ENCODE assay signal across 12 cellular contexts in genomic region chr17:48240562-48241130, GRCh38.
DNase-seq lines count a peak whose midpoint lies in the region; ATAC-seq and TF ChIP-seq lines count a peak whose summit lies in the region.
"Had no signal": no experiment of that assay in that cellular context is flagged by ENCODE, and none has a peak within 500 bp of the region (broad histone marks: within the 10 kb centered on the region; RNA-seq: fewer than 3 reads in every experiment).

No MANE protein-coding gene starts in this region.

- H3K9ac ChIP-seq in SK-N-SH (no peak overlapping the region), HUES6 (ENCODE audit: low read length) (peak overlapping the region; percentile 24), mammary epithelial cell (ENCODE audit: insufficient read depth, low read length) (no peak overlapping the region)

- H3K27ac Mint-ChIP-seq in osteocyte (ENCODE audit: unreplicated experiment) = no peak overlapping the region
- H3K27ac Mint-ChIP-seq: memory B cell had no signal

- TF ChIP-seq CTCF in SK-N-SH (IDR thresholded peaks at IDR 0.05) (no peak), mammary epithelial cell (conservative IDR thresholded peaks at IDR 0.05 in 1 of 2, IDR thresholded peaks at IDR 0.05 in 1 of 2; ENCODE audit: extremely low read depth in 1 of 2, insufficient read depth in 1 of 2, low read depth in 1 of 2, low read length in 2 of 2) (no peak), osteocyte (IDR thresholded peaks at IDR 0.05) (no peak)

- peaks cover 23% of the 10 kb centered on the region for H3K4me1 Mint-ChIP-seq in osteocyte (ENCODE audit: unreplicated experiment)

- H3K79me2 ChIP-seq in SK-N-SH (ENCODE audit: insufficient read depth) (no peaks in the 10 kb centered on the region), mammary epithelial cell (ENCODE audit: insufficient read depth, low read length) (no peaks in the 10 kb centered on the region)

- peak overlapping the region; percentile 37 for H2AFZ ChIP-seq in SK-N-SH (ENCODE audit: low read depth)
- H2AFZ ChIP-seq in mammary epithelial cell (ENCODE audit: low read depth, low read length) = peak overlapping the region; percentile 72

- H3K36me3 ChIP-seq in SK-N-SH (replicated peaks in 1 of 2; ENCODE audit: control insufficient read depth in 1 of 2, insufficient read depth in 2 of 2, low read length in 1 of 2) (no peaks in the 10 kb centered on the region), HUES6 (ENCODE audit: control insufficient read depth, insufficient read depth, low read length) (no peaks in the 10 kb centered on the region), mammary epithelial cell (ENCODE audit: insufficient read depth, low read length) (no peaks in the 10 kb centered on the region)

- no TSS peak for BruUV-seq in mammary epithelial cell (replicated peaks; lab: Mats Ljungman, UMichigan)

- WGBS in SK-N-SH (ENCODE audit: low lambda C conversion rate) = 16% methylated on average over 2 of the region's 2 CpGs
- 12% methylated on average over 2 of the region's 2 CpGs for WGBS in mammary epithelial cell (ENCODE audit: low coverage, missing lambda C conversion rate)

- H3K27ac ChIP-seq in SK-N-SH (ENCODE audit: low read depth in 2 of 2, low read length in 1 of 2) (no peak overlapping the region; a peak in 1 of 4 replicates), HUES6 (ENCODE audit: low read depth, low read length) (peak overlapping the region; percentile 43; the same call in 1 of the 2 replicates), mammary epithelial cell (ENCODE audit: insufficient read depth, low read depth, low read length) (peak overlapping the region; percentile 38)
- H3K27ac ChIP-seq: 22Rv1 had no signal

- peaks cover 6 to 35% of the 10 kb centered on the region in 2 experiments; a peak in 3 of 4 replicates for H3K4me1 ChIP-seq in SK-N-SH (ENCODE audit: control insufficient read depth in 1 of 2, insufficient read depth in 2 of 2, low read depth in 1 of 2, low read length in 1 of 2)
- H3K4me1 ChIP-seq in HUES6 (ENCODE audit: control insufficient read depth, insufficient read depth, low read length) = peaks cover 43% of the 10 kb centered on the region
- H3K4me1 ChIP-seq in mammary epithelial cell (ENCODE audit: insufficient read depth, low read length) = peaks cover 53% of the 10 kb centered on the region

- DNase-seq in SK-N-SH = no peak
- DNase-seq in mammary epithelial cell = peak; percentile 42
- DNase-seq in renal cortical epithelial cell (ENCODE audit: low read depth) = peak; percentile 75
- no peak for DNase-seq in osteocyte (ENCODE audit: extremely low spot score, unreplicated experiment)
- DNase-seq in NCI-H345 treated with DMSO at 0.1 percent for 48 hours (lab: John Stamatoyannopoulos, UW; ENCODE audit: unreplicated experiment) = no peak
- no peak for DNase-seq in activated gamma-delta T cell treated with Interleukin-2 at 50 U/mL for 16 hours
- DNase-seq: anterior cingulate cortex, NCI-H774 had no signal

- in situ Hi-C loops in mammary epithelial cell (cut with MboI; ENCODE audit: low sequenced_read_pairs in 2 of 2) = no loop called here

- no peaks in the 10 kb centered on the region for H3K9me2 ChIP-seq in SK-N-SH

- ATAC-seq in SK-N-SH treated with all-trans-retinoic acid at 6 μM for 48 hours = no peak

- TF ChIP-seq RAD21 in SK-N-SH (IDR thresholded peaks at IDR 0.05; ENCODE audit: low read length) = no peak

- no peak overlapping the region for H3K4me3 Mint-ChIP-seq in osteocyte (ENCODE audit: unreplicated experiment)
- H3K4me3 Mint-ChIP-seq: memory B cell had no signal

- no peak for TF ChIP-seq EP300 in SK-N-SH (IDR thresholded peaks at IDR 0.05; ENCODE audit: borderline replicate concordance in 1 of 2, low read depth in 1 of 2, low read length in 1 of 2)

- peaks cover 30% of the 10 kb centered on the region for H3K27me3 Mint-ChIP-seq in osteocyte (ENCODE audit: unreplicated experiment)

- H4K20me1 ChIP-seq in SK-N-SH (ENCODE audit: insufficient read depth) (no peaks in the 10 kb centered on the region), mammary epithelial cell (ENCODE audit: insufficient read depth, low read length) (no peaks in the 10 kb centered on the region)

- H3K4me3 ChIP-seq in SK-N-SH (ENCODE audit: low read depth in 2 of 2, low read length in 1 of 2) = no peak overlapping the region
- H3K4me3 ChIP-seq in HUES6 (ENCODE audit: low read depth, low read length) = no peak overlapping the region
- no peak overlapping the region for H3K4me3 ChIP-seq in mammary epithelial cell (replicated peaks in 1 of 3; ENCODE audit: insufficient read depth in 1 of 3, low read depth in 2 of 3, low read length in 3 of 3)

- H3K4me2 ChIP-seq in SK-N-SH = peak overlapping the region; percentile 43
- H3K4me2 ChIP-seq in mammary epithelial cell (ENCODE audit: insufficient read depth, low read depth, low read length) = peak overlapping the region; percentile 65

- CTCF ChIA-PET in SK-N-SH (lab: Yijun Ruan, JAX) (interaction anchor here (0.6 to 2.4 kb wide), 5 partner anchors 9 to 185 kb away, joined by 3 to 7 read pairs (median 3); no protein-coding TSS in a partner anchor), mammary epithelial cell (lab: Charles Lee; ENCODE audit: low non-redundant PET) (interaction anchor here (0.7 kb wide), 1 partner anchor 199 kb away, joined by 5 read pairs; no protein-coding TSS in a partner anchor)

- POLR2A ChIA-PET in SK-N-SH (lab: Yijun Ruan, JAX) = no interaction called here

- H3K27me3 ChIP-seq in SK-N-SH (ENCODE audit: insufficient read depth) (peaks cover 11% of the 10 kb centered on the region), HUES6 (ENCODE audit: control insufficient read depth, insufficient read depth, low read length) (no peaks in the 10 kb centered on the region), mammary epithelial cell (ENCODE audit: insufficient read depth, low read length) (no peaks in the 10 kb centered on the region)

- dilution Hi-C loops in mammary epithelial cell (cut with HindIII; ENCODE audit: low sequenced_read_pairs) = loop anchor here (10.0 kb wide), 1 partner anchor 524 kb away; no protein-coding TSS in a partner anchor

- peaks cover 14% of the 10 kb centered on the region for H3F3A ChIP-seq in SK-N-SH (replicated peaks; ENCODE audit: insufficient read depth)

- no peaks in the 10 kb centered on the region for H3K9me3 Mint-ChIP-seq in osteocyte (ENCODE audit: unreplicated experiment)
- H3K9me3 Mint-ChIP-seq: memory B cell had no signal

- no peaks in the 10 kb centered on the region for H3K9me3 ChIP-seq in SK-N-SH
- no peaks in the 10 kb centered on the region for H3K9me3 ChIP-seq in HUES6 (ENCODE audit: control insufficient read depth, insufficient read depth, low read depth, low read length)
- H3K9me3 ChIP-seq in mammary epithelial cell (replicated peaks; ENCODE audit: insufficient read depth, low read length) = no peaks in the 10 kb centered on the region

- intact Hi-C loops in mammary epithelial cell (cut with micrococcal nuclease) = no loop called here

- no peaks in the 10 kb centered on the region for H3K36me3 Mint-ChIP-seq in osteocyte (ENCODE audit: unreplicated experiment)

TF ChIP-seq in SK-N-SH, 30 proteins besides CTCF, POLR2A, EP300 and RAD21:
- TF ChIP-seq ELF1 (IDR thresholded peaks at IDR 0.05) = no peak
- TF ChIP-seq EZH2phosphoT487 (IDR thresholded peaks at IDR 0.05; ENCODE audit: borderline replicate concordance, low read depth) = no peak
- no peak for TF ChIP-seq MEF2A (IDR thresholded peaks at IDR 0.05; ENCODE audit: borderline replicate concordance, low read depth)
- TF ChIP-seq RFX5 (IDR thresholded peaks at IDR 0.05; ENCODE audit: low read length) = no peak
- no peak for TF ChIP-seq MAX (IDR thresholded peaks at IDR 0.05; ENCODE audit: low read depth)
- TF ChIP-seq NRF1 (IDR thresholded peaks at IDR 0.05; ENCODE audit: low read depth, low read length) = no peak

TF ChIP-seq in SK-N-SH treated with all-trans-retinoic acid at 6 μM for 48 hours, 23 proteins besides CTCF, POLR2A, EP300 and RAD21:
- TF ChIP-seq ISL1 (CRISPR knock-in tag; IDR thresholded peaks at IDR 0.05) = no peak
- TF ChIP-seq BACH2 (CRISPR knock-in tag; IDR thresholded peaks at IDR 0.05; ENCODE audit: borderline replicate concordance) = no peak
- no peak for TF ChIP-seq TOX (CRISPR knock-in tag; IDR thresholded peaks at IDR 0.05; ENCODE audit: borderline replicate concordance)
- no peak for TF ChIP-seq ZFP30 (CRISPR knock-in tag; IDR thresholded peaks at IDR 0.05)
- no peak for TF ChIP-seq TCF4 (CRISPR knock-in tag; IDR thresholded peaks at IDR 0.05; ENCODE audit: borderline replicate concordance)
- TF ChIP-seq ZNF70 (CRISPR knock-in tag; IDR thresholded peaks at IDR 0.05) = no peak
- no peak for TF ChIP-seq PATZ1 (CRISPR knock-in tag; IDR thresholded peaks at IDR 0.05; ENCODE audit: borderline replicate concordance)
- TF ChIP-seq ESRRG (CRISPR knock-in tag; IDR thresholded peaks at IDR 0.05) = no peak
- no peak for TF ChIP-seq PPARA (CRISPR knock-in tag; IDR thresholded peaks at IDR 0.05; ENCODE audit: borderline replicate concordance)
- TF ChIP-seq CSDC2 (CRISPR knock-in tag; IDR thresholded peaks at IDR 0.05) = no peak
- no peak for TF ChIP-seq ZC3H10 (CRISPR knock-in tag; IDR thresholded peaks at IDR 0.05)
- no peak for TF ChIP-seq ZNF8 (CRISPR knock-in tag; IDR thresholded peaks at IDR 0.05)
TF ChIP-seq in SK-N-SH treated with all-trans-retinoic acid at 6 μM for 48 hours: peak in this region for 0.

Comparison
In these comparisons a context has a peak if more than half of its experiments do, and no peak if none do; other contexts are left out.
1. DNase-seq: peak in mammary epithelial cell (single experiment) and renal cortical epithelial cell (single experiment); none in SK-N-SH (single experiment), osteocyte (single experiment), NCI-H345 treated with DMSO at 0.1 percent for 48 hours (single experiment) and activated gamma-delta T cell treated with Interleukin-2 at 50 U/mL for 16 hours (single experiment).
2. H3K27ac ChIP-seq: peak in HUES6 (single experiment) and mammary epithelial cell (single experiment); none in SK-N-SH (0 of 2).